Comparison of ENCODE assay signal across 1 cellular context in the genomic region with DNA sequence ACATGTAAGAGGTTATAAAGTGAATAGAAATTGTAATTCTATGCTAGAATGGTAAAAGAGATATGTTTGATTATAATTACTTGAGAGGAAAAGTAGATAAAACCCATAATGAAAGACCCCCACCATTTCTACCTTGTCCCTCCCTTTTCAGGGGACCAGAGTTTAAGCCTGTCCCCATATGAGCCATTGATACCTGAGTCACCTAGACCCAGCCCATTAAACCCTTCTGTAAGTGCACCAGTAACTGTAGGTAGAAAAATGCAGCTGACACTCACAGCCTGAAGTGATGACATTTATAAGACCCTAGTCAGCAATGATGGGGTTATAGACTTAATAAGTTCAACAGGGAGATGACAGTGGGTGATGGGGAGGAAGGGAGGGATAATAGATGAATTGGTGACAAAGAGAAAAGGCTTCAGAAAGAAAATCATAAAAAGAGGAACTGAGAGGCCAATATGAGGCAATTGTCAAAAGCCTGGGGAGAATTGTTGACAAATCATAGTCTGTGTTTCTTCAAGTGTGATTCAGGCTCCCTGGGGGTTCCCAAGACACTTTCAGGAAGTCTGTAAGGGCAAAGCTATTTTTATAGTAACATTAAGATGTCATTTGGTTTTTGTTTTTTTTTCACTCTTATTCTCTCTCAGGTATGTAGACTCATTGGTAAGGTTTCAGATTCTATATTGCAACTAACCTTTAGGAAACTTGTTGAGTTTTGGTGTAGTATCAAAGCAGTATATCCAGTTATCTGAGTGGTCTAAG.
TF ChIP-seq lines count a peak whose summit lies in the region.

No MANE protein-coding gene starts in this region.

TF ChIP-seq in GM12878, 131 proteins besides CTCF, POLR2A, EP300 and RAD21 (continued from another document):
- peak; percentile 53 for TF ChIP-seq SMAD1 (IDR thresholded peaks at IDR 0.05; ENCODE audit: low read depth, partially characterized antibody)
- TF ChIP-seq ZNF384 (IDR thresholded peaks at IDR 0.05; ENCODE audit: borderline replicate concordance, low read depth, low read length), result peak; percentile 89
- TF ChIP-seq ETV6 (conservative IDR thresholded peaks at IDR 0.05 in 1 of 2, IDR thresholded peaks at IDR 0.05 in 1 of 2; ENCODE audit: borderline replicate concordance in 1 of 2, low read depth in 1 of 2), result peak in 1 of 2 experiments; percentile 52; a peak in 1 of 4 replicates
- TF ChIP-seq MEF2A (IDR thresholded peaks at IDR 0.05; ENCODE audit: insufficient read depth, low read depth, low read length), result peak; percentile 94
- TF ChIP-seq, protein P1, sequence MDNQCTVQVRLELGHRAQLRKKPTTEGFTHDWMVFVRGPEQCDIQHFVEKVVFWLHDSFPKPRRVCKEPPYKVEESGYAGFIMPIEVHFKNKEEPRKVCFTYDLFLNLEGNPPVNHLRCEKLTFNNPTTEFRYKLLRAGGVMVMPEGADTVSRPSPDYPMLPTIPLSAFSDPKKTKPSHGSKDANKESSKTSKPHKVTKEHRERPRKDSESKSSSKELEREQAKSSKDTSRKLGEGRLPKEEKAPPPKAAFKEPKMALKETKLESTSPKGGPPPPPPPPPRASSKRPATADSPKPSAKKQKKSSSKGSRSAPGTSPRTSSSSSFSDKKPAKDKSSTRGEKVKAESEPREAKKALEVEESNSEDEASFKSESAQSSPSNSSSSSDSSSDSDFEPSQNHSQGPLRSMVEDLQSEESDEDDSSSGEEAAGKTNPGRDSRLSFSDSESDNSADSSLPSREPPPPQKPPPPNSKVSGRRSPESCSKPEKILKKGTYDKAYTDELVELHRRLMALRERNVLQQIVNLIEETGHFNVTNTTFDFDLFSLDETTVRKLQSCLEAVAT (IDR thresholded peaks at IDR 0.05), result 0 out of 2 replicates have a peak, but pooled peaks have one; percentile 73
- TF ChIP-seq CREM (IDR thresholded peaks at IDR 0.05; ENCODE audit: low read depth), result peak; percentile 78
- TF ChIP-seq ZNF24 (IDR thresholded peaks at IDR 0.05), result peak; percentile 70
- TF ChIP-seq RAD51 (IDR thresholded peaks at IDR 0.05), result peak; percentile 42; the same call in 1 of the 2 replicates
- TF ChIP-seq TBL1XR1 (IDR thresholded peaks at IDR 0.05; ENCODE audit: low read depth, low read length), result peak; percentile 92
- no peak for TF ChIP-seq ESRRA (IDR thresholded peaks at IDR 0.05; ENCODE audit: low read length)
- TF ChIP-seq RELA (IDR thresholded peaks at IDR 0.05; ENCODE audit: borderline replicate concordance, partially characterized antibody), result peak; percentile 65
- 0 out of 2 replicates have a peak, but pooled peaks have one; percentile 64 for TF ChIP-seq MXI1 (IDR thresholded peaks at IDR 0.05; ENCODE audit: low read depth, low read length)
- TF ChIP-seq, protein P2, sequence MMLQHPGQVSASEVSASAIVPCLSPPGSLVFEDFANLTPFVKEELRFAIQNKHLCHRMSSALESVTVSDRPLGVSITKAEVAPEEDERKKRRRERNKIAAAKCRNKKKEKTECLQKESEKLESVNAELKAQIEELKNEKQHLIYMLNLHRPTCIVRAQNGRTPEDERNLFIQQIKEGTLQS (IDR thresholded peaks at IDR 0.05; ENCODE audit: borderline replicate concordance, extremely low read depth, low read depth, low read length), result no peak
- TF ChIP-seq KLF5 (IDR thresholded peaks at IDR 0.05; ENCODE audit: partially characterized antibody), result peak; percentile 54
- TF ChIP-seq IRF4 (IDR thresholded peaks at IDR 0.05; ENCODE audit: low read depth, low read length), result peak; percentile 95; the same call in 1 of the 2 replicates
- peak; percentile 92; the same call in 1 of the 2 replicates for TF ChIP-seq BACH1 (IDR thresholded peaks at IDR 0.05; ENCODE audit: borderline replicate concordance)
- no peak for TF ChIP-seq SIX5 (IDR thresholded peaks at IDR 0.05; ENCODE audit: low read depth, low read length, severe bottlenecking)
- TF ChIP-seq, protein P3, sequence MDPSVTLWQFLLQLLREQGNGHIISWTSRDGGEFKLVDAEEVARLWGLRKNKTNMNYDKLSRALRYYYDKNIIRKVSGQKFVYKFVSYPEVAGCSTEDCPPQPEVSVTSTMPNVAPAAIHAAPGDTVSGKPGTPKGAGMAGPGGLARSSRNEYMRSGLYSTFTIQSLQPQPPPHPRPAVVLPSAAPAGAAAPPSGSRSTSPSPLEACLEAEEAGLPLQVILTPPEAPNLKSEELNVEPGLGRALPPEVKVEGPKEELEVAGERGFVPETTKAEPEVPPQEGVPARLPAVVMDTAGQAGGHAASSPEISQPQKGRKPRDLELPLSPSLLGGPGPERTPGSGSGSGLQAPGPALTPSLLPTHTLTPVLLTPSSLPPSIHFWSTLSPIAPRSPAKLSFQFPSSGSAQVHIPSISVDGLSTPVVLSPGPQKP (IDR thresholded peaks at IDR 0.05; ENCODE audit: low read depth, low read length), result peak; percentile 47; the same call in 1 of the 2 replicates
- peak; percentile 83 for TF ChIP-seq JUNB (IDR thresholded peaks at IDR 0.05)
- TF ChIP-seq, protein P4, sequence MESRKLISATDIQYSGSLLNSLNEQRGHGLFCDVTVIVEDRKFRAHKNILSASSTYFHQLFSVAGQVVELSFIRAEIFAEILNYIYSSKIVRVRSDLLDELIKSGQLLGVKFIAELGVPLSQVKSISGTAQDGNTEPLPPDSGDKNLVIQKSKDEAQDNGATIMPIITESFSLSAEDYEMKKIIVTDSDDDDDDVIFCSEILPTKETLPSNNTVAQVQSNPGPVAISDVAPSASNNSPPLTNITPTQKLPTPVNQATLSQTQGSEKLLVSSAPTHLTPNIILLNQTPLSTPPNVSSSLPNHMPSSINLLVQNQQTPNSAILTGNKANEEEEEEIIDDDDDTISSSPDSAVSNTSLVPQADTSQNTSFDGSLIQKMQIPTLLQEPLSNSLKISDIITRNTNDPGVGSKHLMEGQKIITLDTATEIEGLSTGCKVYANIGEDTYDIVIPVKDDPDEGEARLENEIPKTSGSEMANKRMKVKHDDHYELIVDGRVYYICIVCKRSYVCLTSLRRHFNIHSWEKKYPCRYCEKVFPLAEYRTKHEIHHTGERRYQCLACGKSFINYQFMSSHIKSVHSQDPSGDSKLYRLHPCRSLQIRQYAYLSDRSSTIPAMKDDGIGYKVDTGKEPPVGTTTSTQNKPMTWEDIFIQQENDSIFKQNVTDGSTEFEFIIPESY (IDR thresholded peaks at IDR 0.05), result no peak
- TF ChIP-seq, protein P5, sequence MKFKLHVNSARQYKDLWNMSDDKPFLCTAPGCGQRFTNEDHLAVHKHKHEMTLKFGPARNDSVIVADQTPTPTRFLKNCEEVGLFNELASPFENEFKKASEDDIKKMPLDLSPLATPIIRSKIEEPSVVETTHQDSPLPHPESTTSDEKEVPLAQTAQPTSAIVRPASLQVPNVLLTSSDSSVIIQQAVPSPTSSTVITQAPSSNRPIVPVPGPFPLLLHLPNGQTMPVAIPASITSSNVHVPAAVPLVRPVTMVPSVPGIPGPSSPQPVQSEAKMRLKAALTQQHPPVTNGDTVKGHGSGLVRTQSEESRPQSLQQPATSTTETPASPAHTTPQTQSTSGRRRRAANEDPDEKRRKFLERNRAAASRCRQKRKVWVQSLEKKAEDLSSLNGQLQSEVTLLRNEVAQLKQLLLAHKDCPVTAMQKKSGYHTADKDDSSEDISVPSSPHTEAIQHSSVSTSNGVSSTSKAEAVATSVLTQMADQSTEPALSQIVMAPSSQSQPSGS (IDR thresholded peaks at IDR 0.05; ENCODE audit: low read length), result peak; percentile 98
